Comparison of ENCODE assay signal across 8 cellular contexts in genomic region chr1:25431495-25432363, GRCh38. TPM values are rescaled to one million over a fixed set of nuclear protein-coding genes. Genes with fewer than 3 reads are reported as not detected.
DNase-seq lines count a peak whose midpoint lies in the region; ATAC-seq and TF ChIP-seq lines count a peak whose summit lies in the region.

No MANE protein-coding gene starts in this region.

- H3K27ac ChIP-seq in DOHH2 (ENCODE audit: low read depth, low read length) (peak overlapping the region; percentile 86), coronary artery (peak overlapping the region; percentile 94 to 97), uterus (peak overlapping the region; percentile 90 to 96)

- H3K9me2 ChIP-seq in DOHH2 (replicated peaks; ENCODE audit: control insufficient read depth, low read length) = no peaks in the 10 kb centered on the region

- TF ChIP-seq POLR2A in uterus (IDR thresholded peaks at IDR 0.05) = no peak

- DNase-seq in NT2/D1 (ENCODE audit: low read depth, low spot score) (no peak), coronary artery (ENCODE audit: low spot score) (no peak), midbrain (lab: John Stamatoyannopoulos, UW) (peak; percentile 28), uterus (peak; percentile 35 to 36), NCI-H1048 (lab: John Stamatoyannopoulos, UW) (no peak), amniotic stem cell (lab: John Stamatoyannopoulos, UW) (no peak)

- peaks cover 65% of the 10 kb centered on the region for H3K79me2 ChIP-seq in DOHH2 (ENCODE audit: control insufficient read depth, low read length)

- H3K27me3 ChIP-seq in DOHH2 (ENCODE audit: control insufficient read depth, low read length) (no peaks in the 10 kb centered on the region), NT2/D1 (ENCODE audit: insufficient read depth, insufficient read length) (peaks cover 13% of the 10 kb centered on the region), uterus (no peaks in the 10 kb centered on the region)

- H3K9ac ChIP-seq in NT2/D1 (ENCODE audit: insufficient read length, low read depth) = peak overlapping the region; percentile 84

- H3F3A ChIP-seq in DOHH2 (ENCODE audit: control insufficient read depth, insufficient read depth) = peaks cover 25% of the 10 kb centered on the region

- no peak for TF ChIP-seq CTCF in DOHH2 (IDR thresholded peaks at IDR 0.05; ENCODE audit: low read depth, low read length, poor library complexity, severe bottlenecking)
- TF ChIP-seq CTCF in coronary artery (IDR thresholded peaks at IDR 0.05) = no peak
- TF ChIP-seq CTCF in uterus (IDR thresholded peaks at IDR 0.05) = no peak

- H3K4me1 ChIP-seq in DOHH2 (ENCODE audit: control insufficient read depth, low read length) (peaks cover 58% of the 10 kb centered on the region), NT2/D1 (ENCODE audit: insufficient read depth, insufficient read length) (no peaks in the 10 kb centered on the region), uterus (peaks cover 0 to 4% of the 10 kb centered on the region in 2 donors)

- H3K9me3 ChIP-seq in DOHH2 (ENCODE audit: control insufficient read depth, insufficient read depth, low read length) (no peaks in the 10 kb centered on the region), NT2/D1 (ENCODE audit: insufficient read depth, low read length) (no peaks in the 10 kb centered on the region), uterus (no peaks in the 10 kb centered on the region)

- ATAC-seq in GM21447 (IDR thresholded peaks at IDR 0.05; ENCODE audit: unreplicated experiment) = no peak

- H4K20me1 ChIP-seq in DOHH2 (ENCODE audit: control insufficient read depth, insufficient read depth, low read depth, low read length) = peaks cover 7% of the 10 kb centered on the region; the same call in 1 of the 2 replicates

- peak overlapping the region; percentile 80 for H3K4me3 ChIP-seq in DOHH2 (ENCODE audit: low read length)
- H3K4me3 ChIP-seq in NT2/D1 (ENCODE audit: insufficient read length, low read depth) = peak overlapping the region; percentile 71
- peak overlapping the region; percentile 92 for H3K4me3 ChIP-seq in coronary artery
- peak overlapping the region; percentile 77 to 99 for H3K4me3 ChIP-seq in uterus

- H3K36me3 ChIP-seq in DOHH2 (ENCODE audit: control insufficient read depth, low read length) = peaks cover 31% of the 10 kb centered on the region
- no peaks in the 10 kb centered on the region for H3K36me3 ChIP-seq in NT2/D1 (ENCODE audit: insufficient read depth, insufficient read length, low read length)
- no peaks in the 10 kb centered on the region for H3K36me3 ChIP-seq in uterus

- intact Hi-C loops in uterus (cut with DNase I; ENCODE audit: low total_unique reads) = no loop called here

- H3K4me2 ChIP-seq in DOHH2 (ENCODE audit: low read length) = peak overlapping the region; percentile 98

RNA-seq across cellular contexts. Expression of gene MACO1, which starts 1.0 kb away (rescaled TPM):
- 10 to 100 TPM; 15.4 to 26.8 (median 20.2) TPM for total RNA-seq in uterus

RNA-seq across cellular contexts. Expression of gene RHCE, which starts 11.1 kb away (rescaled TPM):
- under 1 TPM in 1 of 4 donors, not detected in 3; 0.41 TPM for total RNA-seq in uterus

Comparison
In these comparisons a context has a peak if more than half of its experiments do, and no peak if none do; other contexts are left out.
1. DNase-seq: peak in midbrain (single experiment) and uterus (2 of 2); none in NT2/D1 (single experiment), coronary artery (single experiment), NCI-H1048 (single experiment) and amniotic stem cell (single experiment).
2. Peak in every context shown above with its lines, with median percentiles within 50 percentile points of each other: H3K27ac ChIP-seq and H3K4me3 ChIP-seq.